In genomic region chr13:49792550-49793324, GRCh38 we compare ENCODE assay signal across 1 cellular context.
TF ChIP-seq lines count a peak whose summit lies in the region.

KPNA3 (minus strand) TSS chr13:49792682; CDS start chr13:49792506, 176 bp downstream.

TF ChIP-seq in SK-N-SH, 30 proteins besides CTCF, POLR2A, EP300 and RAD21 (continued from another document):
- no peak for TF ChIP-seq SMC3 (IDR thresholded peaks at IDR 0.05; ENCODE audit: low read depth, low read length)
- peak; percentile 95 for TF ChIP-seq USF1 (IDR thresholded peaks at IDR 0.05; ENCODE audit: borderline replicate concordance, low read depth)
- no peak for TF ChIP-seq TEAD4 (IDR thresholded peaks at IDR 0.05; ENCODE audit: borderline replicate concordance, insufficient read depth)
- TF ChIP-seq FOXJ3 (CRISPR knock-in tag; IDR thresholded peaks at IDR 0.05) = no peak
- no peak for TF ChIP-seq ELF1 (IDR thresholded peaks at IDR 0.05)
- no peak for TF ChIP-seq PBX3 (IDR thresholded peaks at IDR 0.05)
- TF ChIP-seq TAF1 (IDR thresholded peaks at IDR 0.05; ENCODE audit: borderline replicate concordance, low read depth, low read length) = peak; percentile 56; the same call in 1 of the 2 replicates
- TF ChIP-seq NRF1 (IDR thresholded peaks at IDR 0.05; ENCODE audit: low read depth, low read length) = peak; percentile 47
- 0 out of 2 replicates have a peak, but pooled peaks have one; percentile 13 for TF ChIP-seq NFIC (IDR thresholded peaks at IDR 0.05; ENCODE audit: borderline replicate concordance)
- no peak for TF ChIP-seq RXRA (IDR thresholded peaks at IDR 0.05; ENCODE audit: borderline replicate concordance, low read depth)
- no peak for TF ChIP-seq FOSL2 (IDR thresholded peaks at IDR 0.05; ENCODE audit: borderline replicate concordance, low read depth)
